ENCODE assay signal across 1 cellular context in the genomic region with DNA sequence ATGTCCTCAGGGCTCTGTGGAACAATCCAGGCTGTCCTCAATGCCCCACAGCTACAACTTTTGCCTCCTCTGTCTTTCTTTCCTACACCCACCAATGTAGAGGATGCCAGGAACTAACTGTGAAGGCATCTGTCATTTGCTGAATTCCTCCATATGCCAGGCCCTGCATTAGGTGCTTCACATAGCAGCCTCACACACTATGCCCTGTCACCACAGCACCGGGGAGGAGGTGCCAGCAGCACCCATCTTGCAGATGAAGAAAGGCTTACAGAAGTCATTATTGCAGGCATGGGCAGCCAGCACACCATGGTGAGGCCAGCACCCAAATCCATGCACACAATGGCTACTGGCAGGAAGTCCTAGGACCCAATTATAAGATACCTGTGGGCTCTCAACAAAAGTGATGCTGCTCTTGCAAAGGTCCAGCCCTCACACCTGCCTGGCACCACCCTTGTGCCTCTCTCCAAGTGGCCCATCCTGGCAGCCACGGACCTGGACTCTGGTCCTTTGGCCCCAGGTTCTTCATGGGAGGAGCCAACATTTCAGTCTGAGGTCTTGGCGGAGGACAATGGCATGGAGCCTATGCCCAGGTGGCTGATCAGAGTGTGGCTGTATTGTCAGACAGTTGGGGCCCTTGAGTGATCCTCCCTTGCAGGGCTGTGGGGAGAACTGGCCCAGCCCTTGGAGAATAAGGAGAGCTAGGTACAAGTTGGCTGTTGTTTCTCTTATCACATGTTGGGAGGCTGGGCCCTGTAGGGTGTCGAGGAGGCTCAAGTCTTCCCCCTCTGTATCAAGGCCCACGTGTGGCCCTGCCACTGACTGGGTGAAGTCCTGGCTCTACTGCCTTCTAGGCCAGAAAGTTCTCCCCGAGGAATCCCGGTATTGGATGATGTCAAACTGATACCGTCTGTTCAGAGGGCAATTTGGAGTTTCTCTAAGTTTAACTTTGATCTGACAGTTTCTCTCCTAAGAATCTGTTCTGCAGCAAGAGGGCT.
TF ChIP-seq lines count a peak whose summit lies in the region.

No MANE protein-coding gene starts in this region.

TF ChIP-seq in IMR-90, 13 proteins besides CTCF, POLR2A, EP300 and RAD21:
- TF ChIP-seq BHLHE40 (IDR thresholded peaks at IDR 0.05; ENCODE audit: low read depth, low read length) = no peak
